28 cellular contexts compared by ENCODE assay signal in the genomic region with DNA sequence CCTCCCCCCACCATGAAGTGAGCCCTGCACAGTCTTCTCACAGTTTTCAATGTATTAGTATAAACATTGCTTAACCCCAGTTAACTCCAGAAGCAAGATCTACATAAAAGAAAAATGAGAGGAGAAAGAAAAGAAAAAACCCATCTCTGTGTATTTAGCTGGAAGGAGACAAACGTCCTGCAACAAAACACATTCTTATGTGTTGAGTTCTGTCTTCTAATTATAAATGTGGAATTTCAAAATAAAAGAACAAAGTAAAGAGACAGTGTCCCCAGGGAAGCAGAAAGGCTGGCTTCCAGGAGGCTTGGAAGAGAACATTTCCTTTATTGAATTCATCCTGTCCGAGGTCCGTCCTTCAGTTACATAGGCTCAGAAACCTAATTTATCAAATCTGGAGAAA.
A peak's percentile ranks its signal among the peaks of the same experiment; 100 is the strongest.
DNase-seq lines count a peak whose midpoint lies in the region; ATAC-seq and TF ChIP-seq lines count a peak whose summit lies in the region.
"Had no signal": no experiment of that assay in that cellular context is flagged by ENCODE, and none has a peak within 500 bp of the region (broad histone marks: within the 10 kb centered on the region; RNA-seq: fewer than 3 reads in every experiment).

No MANE protein-coding gene starts in this region.

- H2AFZ ChIP-seq in mammary epithelial cell (ENCODE audit: low read depth, low read length): no peak overlapping the region

- TF ChIP-seq POLR2A in testis (IDR thresholded peaks at IDR 0.05): no peak

- H3K9me3 ChIP-seq in mammary epithelial cell (replicated peaks; ENCODE audit: insufficient read depth, low read length) (no peaks in the 10 kb centered on the region), testis (no peaks in the 10 kb centered on the region), ascending aorta (no peaks in the 10 kb centered on the region)
- H3K9me3 ChIP-seq: BLaER1 treated with 17β-estradiol and CSF1 and Interleukin-3, amounts not matched to agents 10 nM and 100 nM; esophagus squamous epithelium; heart left ventricle; sigmoid colon; upper lobe of left lung had no signal

- H3K4me1 ChIP-seq in mammary epithelial cell (ENCODE audit: insufficient read depth, low read length) (peaks cover 17% of the 10 kb centered on the region), testis (no peaks in the 10 kb centered on the region), ascending aorta (no peaks in the 10 kb centered on the region)
- H3K4me1 ChIP-seq: BLaER1 treated with 17β-estradiol and CSF1 and Interleukin-3, amounts not matched to agents 10 nM and 100 nM; esophagus squamous epithelium; upper lobe of left lung had no signal

- H3K4me3 ChIP-seq in mammary epithelial cell (replicated peaks in 1 of 3; ENCODE audit: insufficient read depth in 1 of 3, low read depth in 2 of 3, low read length in 3 of 3) (no peak overlapping the region), fibroblast of villous mesenchyme (ENCODE audit: low read depth, low read length) (no peak overlapping the region), testis (no peak overlapping the region), ascending aorta (no peak overlapping the region)
- H3K4me3 ChIP-seq: BLaER1 treated with 17β-estradiol and CSF1 and Interleukin-3, amounts not matched to agents 10 nM and 100 nM; esophagus squamous epithelium; heart left ventricle; sigmoid colon; upper lobe of left lung had no signal

- no peaks in the 10 kb centered on the region for H3K36me3 ChIP-seq in mammary epithelial cell (ENCODE audit: insufficient read depth, low read length)
- H3K36me3 ChIP-seq in testis (ENCODE audit: low read depth, missing control alignments): no peaks in the 10 kb centered on the region
- no peaks in the 10 kb centered on the region for H3K36me3 ChIP-seq in ascending aorta
- H3K36me3 ChIP-seq: BLaER1 treated with 17β-estradiol and CSF1 and Interleukin-3, amounts not matched to agents 10 nM and 100 nM; brain microvascular endothelial cell; esophagus squamous epithelium; heart left ventricle; sigmoid colon; upper lobe of left lung had no signal

- TF ChIP-seq CTCF in mammary epithelial cell (conservative IDR thresholded peaks at IDR 0.05 in 1 of 2, IDR thresholded peaks at IDR 0.05 in 1 of 2; ENCODE audit: extremely low read depth in 1 of 2, insufficient read depth in 1 of 2, low read depth in 1 of 2, low read length in 2 of 2) (no peak), MCF 10A (IDR thresholded peaks at IDR 0.05; ENCODE audit: unreplicated experiment) (no peak), WTC11 (IDR thresholded peaks at IDR 0.05) (no peak), fibroblast of villous mesenchyme (IDR thresholded peaks at IDR 0.05; ENCODE audit: insufficient read depth, low read depth, low read length) (no peak), testis (IDR thresholded peaks at IDR 0.05) (no peak), ascending aorta (IDR thresholded peaks at IDR 0.05) (no peak)

- POLR2A ChIA-PET in MCF 10A (lab: Yijun Ruan, JAX) (no interaction called here), WTC11 (lab: Charles Lee) (no interaction called here)

- H3K4me2 ChIP-seq in mammary epithelial cell (ENCODE audit: insufficient read depth, low read depth, low read length): no peak overlapping the region
- H3K4me2 ChIP-seq: BLaER1 treated with 17β-estradiol and CSF1 and Interleukin-3, amounts not matched to agents 10 nM and 100 nM had no signal

- H3K4me3 Mint-ChIP-seq in MCF 10A (ENCODE audit: unreplicated experiment) (no peak overlapping the region), WTC11 (no peak overlapping the region)
- H3K4me3 Mint-ChIP-seq: activated naive CD8-positive, alpha-beta T cell treated with anti-CD3 and anti-CD28 coated beads for 36 hours; nephron had no signal

- in situ Hi-C loops in mammary epithelial cell (cut with MboI; ENCODE audit: low sequenced_read_pairs in 2 of 2): no loop called here

- H4K20me1 ChIP-seq in mammary epithelial cell (ENCODE audit: insufficient read depth, low read length): no peaks in the 10 kb centered on the region
- H4K20me1 ChIP-seq: BLaER1 treated with 17β-estradiol and CSF1 and Interleukin-3, amounts not matched to agents 10 nM and 100 nM had no signal

- dilution Hi-C loops in mammary epithelial cell (cut with HindIII; ENCODE audit: low sequenced_read_pairs): no loop called here

- DNase-seq in mammary epithelial cell: no peak
- no peak for DNase-seq in MCF 10A (ENCODE audit: unreplicated experiment)
- no peak for DNase-seq in WTC11 (ENCODE audit: low spot score)
- DNase-seq in fibroblast of villous mesenchyme (ENCODE audit: low read depth): peak; percentile 50
- DNase-seq in testis: peak; percentile 20
- no peak for DNase-seq in ascending aorta (ENCODE audit: low spot score in 2 of 2)
- no peak for DNase-seq in KG1 (lab: John Stamatoyannopoulos, UW)
- DNase-seq in GM19238 (ENCODE audit: insufficient read length, low spot score): no peak
- DNase-seq: activated CD4-positive, alpha-beta T cell treated with anti-CD3 and anti-CD28 coated beads, Interleukin-2, amount 50 U/mL, for 4 hours; activated CD8-positive, alpha-beta memory T cell treated with anti-CD3 and anti-CD28 coated beads, Interleukin-2, amount 50 U/mL, for 4 hours; activated naive CD8-positive, alpha-beta T cell treated with anti-CD3 and anti-CD28 coated beads for 36 hours; brain microvascular endothelial cell; effector CD8-positive, alpha-beta T cell; esophagus squamous epithelium; heart left ventricle; left colon; midbrain; NCI-H1092 treated with DMSO at 0.1 percent for 48 hours; NCI-H2081 treated with DMSO at 0.1 percent for 48 hours; NCI-H446 treated with DMSO at 0.1 percent for 48 hours; RPMI8226; sigmoid colon; upper lobe of left lung had no signal

- H3K27ac ChIP-seq in mammary epithelial cell (ENCODE audit: insufficient read depth, low read depth, low read length): no peak overlapping the region
- no peak overlapping the region for H3K27ac ChIP-seq in testis
- H3K27ac ChIP-seq in ascending aorta: no peak overlapping the region
- H3K27ac ChIP-seq: 22Rv1; BLaER1 treated with 17β-estradiol and CSF1 and Interleukin-3, amounts not matched to agents 10 nM and 100 nM; brain microvascular endothelial cell; esophagus squamous epithelium; heart left ventricle; sigmoid colon; upper lobe of left lung; VCaP had no signal

- H3K27me3 Mint-ChIP-seq in MCF 10A (ENCODE audit: insufficient read depth, unreplicated experiment): no peaks in the 10 kb centered on the region
- H3K27me3 Mint-ChIP-seq in WTC11 (ENCODE audit: low read depth): no peaks in the 10 kb centered on the region; the same call in 1 of the 2 replicates
- H3K27me3 Mint-ChIP-seq: activated naive CD8-positive, alpha-beta T cell treated with anti-CD3 and anti-CD28 coated beads for 36 hours had no signal

- H3K9me3 Mint-ChIP-seq in MCF 10A (ENCODE audit: unreplicated experiment): peaks cover 8% of the 10 kb centered on the region
- H3K9me3 Mint-ChIP-seq in WTC11: no peaks in the 10 kb centered on the region
- H3K9me3 Mint-ChIP-seq: nephron had no signal

- CTCF ChIA-PET in mammary epithelial cell (lab: Charles Lee; ENCODE audit: low non-redundant PET) (no interaction called here), MCF 10A (lab: Yijun Ruan, JAX) (no interaction called here), WTC11 (lab: Charles Lee) (no interaction called here)

- H3K4me1 Mint-ChIP-seq in MCF 10A (ENCODE audit: insufficient read depth, unreplicated experiment) (no peaks in the 10 kb centered on the region), WTC11 (peaks cover 28% of the 10 kb centered on the region)
- H3K4me1 Mint-ChIP-seq: activated naive CD8-positive, alpha-beta T cell treated with anti-CD3 and anti-CD28 coated beads for 36 hours had no signal

- no peak overlapping the region for H3K9ac ChIP-seq in mammary epithelial cell (ENCODE audit: insufficient read depth, low read length)
- H3K9ac ChIP-seq: BLaER1 treated with 17β-estradiol and CSF1 and Interleukin-3, amounts not matched to agents 10 nM and 100 nM had no signal

- H3K27ac Mint-ChIP-seq in MCF 10A (ENCODE audit: low read depth, unreplicated experiment) (no peak overlapping the region), WTC11 (peak overlapping the region; percentile 62; the same call in 1 of the 2 replicates)
- H3K27ac Mint-ChIP-seq: activated naive CD8-positive, alpha-beta T cell treated with anti-CD3 and anti-CD28 coated beads for 36 hours; activated T-helper 2 cell treated with anti-CD3 and anti-CD28 coated beads, Interferon-gamma antibody, Interleukin-2, Interleukin-4, amounts not matched to agents 10 μg/mL and 5 μg/mL and 100 μg/mL, durations not matched to agents 14 hours and 24 hours and 36 hours had no signal

- H3K27me3 ChIP-seq in mammary epithelial cell (ENCODE audit: insufficient read depth, low read length): no peaks in the 10 kb centered on the region
- H3K27me3 ChIP-seq in testis: no peaks in the 10 kb centered on the region
- no peaks in the 10 kb centered on the region for H3K27me3 ChIP-seq in ascending aorta
- H3K27me3 ChIP-seq: BLaER1 treated with 17β-estradiol and CSF1 and Interleukin-3, amounts not matched to agents 10 nM and 100 nM; brain microvascular endothelial cell; esophagus squamous epithelium; heart left ventricle; sigmoid colon; upper lobe of left lung had no signal

- no peaks in the 10 kb centered on the region for H3K79me2 ChIP-seq in mammary epithelial cell (ENCODE audit: insufficient read depth, low read length)

- TSS peak; percentile 60 for BruUV-seq in mammary epithelial cell (replicated peaks; lab: Mats Ljungman, UMichigan)
- BruUV-seq in MCF 10A (replicated peaks; lab: Mats Ljungman, UMichigan): no TSS peak

- intact Hi-C loops in mammary epithelial cell (cut with micrococcal nuclease): no loop called here
- intact Hi-C loops in MCF 10A (cut with micrococcal nuclease): no loop called here
- intact Hi-C loops in testis (cut with DNase I; ENCODE audit: low total_unique reads): no loop called here
- intact Hi-C loops in ascending aorta (cut with DNase I): no loop called here

- 5% methylated on average over 3 of the region's 3 CpGs for WGBS in mammary epithelial cell (ENCODE audit: low coverage, missing lambda C conversion rate)
- 36 to 40% methylated on average over 3 of the region's 3 CpGs for WGBS in testis, 2 donors

- H3K36me3 Mint-ChIP-seq in MCF 10A (ENCODE audit: insufficient read depth, unreplicated experiment): no peaks in the 10 kb centered on the region
- H3K36me3 Mint-ChIP-seq in WTC11: no peaks in the 10 kb centered on the region
- H3K36me3 Mint-ChIP-seq: activated naive CD8-positive, alpha-beta T cell treated with anti-CD3 and anti-CD28 coated beads for 36 hours had no signal

- no peak for ATAC-seq in WTC11
- ATAC-seq: heart left ventricle, left colon had no signal

TF ChIP-seq in WTC11, 78 proteins besides CTCF, POLR2A, EP300 and RAD21:
- TF ChIP-seq NR3C1 (CRISPR knock-in tag; conservative IDR thresholded peaks at IDR 0.05; ENCODE audit: low read depth): no peak
- TF ChIP-seq ZBTB21 (CRISPR knock-in tag; IDR thresholded peaks at IDR 0.05; ENCODE audit: borderline replicate concordance): no peak
- no peak for TF ChIP-seq MXD4 (CRISPR knock-in tag; IDR thresholded peaks at IDR 0.05; ENCODE audit: borderline replicate concordance)
- TF ChIP-seq NR2C2 (CRISPR knock-in tag; IDR thresholded peaks at IDR 0.05): no peak
- TF ChIP-seq CBFB (CRISPR knock-in tag; IDR thresholded peaks at IDR 0.05; ENCODE audit: low read depth): no peak

Comparison
In these comparisons a context has a peak if more than half of its experiments do, and no peak if none do; other contexts are left out.
1. DNase-seq: peak in fibroblast of villous mesenchyme (single experiment) and testis (single experiment); none in mammary epithelial cell (single experiment), MCF 10A (single experiment), WTC11 (single experiment), ascending aorta (0 of 2), KG1 (single experiment) and GM19238 (single experiment).